ENCODE assay signal across 15 cellular contexts in genomic region chr12:116361404-116362223, GRCh38.
DNase-seq lines count a peak whose midpoint lies in the region; ATAC-seq and TF ChIP-seq lines count a peak whose summit lies in the region.
"Had no signal": no experiment of that assay in that cellular context is flagged by ENCODE, and none has a peak within 500 bp of the region (broad histone marks: within the 10 kb centered on the region; RNA-seq: fewer than 3 reads in every experiment).

No MANE protein-coding gene starts in this region.

- POLR2A ChIA-PET in Panc1 (lab: Charles Lee) = no interaction called here
- POLR2A ChIA-PET in Caco-2 (lab: Charles Lee) = no interaction called here

- TF ChIP-seq CTCF in Panc1 (IDR thresholded peaks at IDR 0.05) = no peak
- TF ChIP-seq CTCF in psoas muscle (IDR thresholded peaks at IDR 0.05) = no peak
- no peak for TF ChIP-seq CTCF in Caco-2 (IDR thresholded peaks at IDR 0.05; ENCODE audit: insufficient read depth in 1 of 2, low read depth in 1 of 2, low read length in 1 of 2, severe bottlenecking in 1 of 2, unreplicated experiment in 1 of 2)

- no peak overlapping the region for H3K4me3 ChIP-seq in Panc1 (ENCODE audit: low read depth in 2 of 2, low read length in 2 of 2)
- H3K4me3 ChIP-seq in psoas muscle = no peak overlapping the region
- no peak overlapping the region for H3K4me3 ChIP-seq in Caco-2 (ENCODE audit: low read depth, low read length)
- H3K4me3 ChIP-seq: uterus had no signal

- H3K27ac Mint-ChIP-seq in IgD-negative memory B cell (peak overlapping the region in 2 of 3 donors; percentile 1 to 84), Caco-2 (ENCODE audit: unreplicated experiment) (no peak overlapping the region)
- H3K27ac Mint-ChIP-seq: endodermal cell had no signal

- peak; percentile 2 for DNase-seq in NCI-H1436 (lab: John Stamatoyannopoulos, UW)
- DNase-seq in NCI-H1436 treated with DMSO at 0.1 percent for 48 hours (lab: John Stamatoyannopoulos, UW) = no peak
- DNase-seq in Panc1 (ENCODE audit: low read depth, low spot score) = no peak
- peak; percentile 70 to 78 for DNase-seq in psoas muscle
- no peak for DNase-seq in dedifferentiated amniotic fluid mesenchymal stem cell (ENCODE audit: extremely low spot score)
- no peak for DNase-seq in Caco-2
- DNase-seq in OCI-M2 (lab: John Stamatoyannopoulos, UW; ENCODE audit: unreplicated experiment) = no peak
- DNase-seq: endodermal cell, Karpas-422, NCI-H69, uterus had no signal

- H3K9me3 Mint-ChIP-seq in IgD-negative memory B cell (no peaks in the 10 kb centered on the region), Caco-2 (ENCODE audit: unreplicated experiment) (no peaks in the 10 kb centered on the region)
- H3K9me3 Mint-ChIP-seq: activated T-helper 1 cell treated with anti-CD3 and anti-CD28 coated beads, Interleukin-12 subunit alpha, Interleukin-12 subunit beta, Interleukin-2, Interleukin-4 antibody, amounts not matched to agents 30 ng/mL and 10 ng/mL and 1 ng/mL, durations not matched to agents 14 hours and 24 hours and 36 hours; endodermal cell; neural crest cell had no signal

- peaks cover 29% of the 10 kb centered on the region for H3K4me1 ChIP-seq in Panc1 (ENCODE audit: control insufficient read depth, insufficient read depth, low read length)
- peaks cover 37% of the 10 kb centered on the region for H3K4me1 ChIP-seq in psoas muscle
- peaks cover 34% of the 10 kb centered on the region for H3K4me1 ChIP-seq in Caco-2

- no peaks in the 10 kb centered on the region for H3K9me3 ChIP-seq in Panc1 (ENCODE audit: control insufficient read depth, insufficient read depth, low read depth, low read length)
- H3K9me3 ChIP-seq in psoas muscle = no peaks in the 10 kb centered on the region
- H3K9me3 ChIP-seq in Caco-2 = no peaks in the 10 kb centered on the region
- H3K9me3 ChIP-seq: uterus had no signal

- no peak for ATAC-seq in Panc1
- peak; percentile 85 to 96 (median 90) for ATAC-seq in psoas muscle
- ATAC-seq: SK-N-SH treated with all-trans-retinoic acid at 6 μM for 48 hours had no signal

- H3K27me3 Mint-ChIP-seq in IgD-negative memory B cell (no peaks in the 10 kb centered on the region), Caco-2 (ENCODE audit: insufficient read depth, unreplicated experiment) (no peaks in the 10 kb centered on the region)

- in situ Hi-C loops in Panc1 (cut with HindIII; ENCODE audit: low pct_unique_long_range_greater_than_20kb, low sequenced_read_pairs) = no loop called here

- WGBS in psoas muscle, 3 donors = 49 to 60% (median 56%) methylated on average over 19 of the region's 19 CpGs

- CTCF ChIA-PET in Panc1 (lab: Charles Lee) = no interaction called here
- CTCF ChIA-PET in Caco-2 (lab: Charles Lee) = no interaction called here

- no peaks in the 10 kb centered on the region for H3K36me3 ChIP-seq in Panc1 (ENCODE audit: control insufficient read depth, insufficient read depth, low read length)
- no peaks in the 10 kb centered on the region for H3K36me3 ChIP-seq in psoas muscle (ENCODE audit: insufficient read depth in 1 of 2, low read depth in 1 of 2)
- no peaks in the 10 kb centered on the region for H3K36me3 ChIP-seq in Caco-2 (ENCODE audit: control insufficient read depth, insufficient read depth, low read length)
- H3K36me3 ChIP-seq: uterus had no signal

- no peaks in the 10 kb centered on the region for H3K27me3 ChIP-seq in Panc1 (ENCODE audit: control insufficient read depth, insufficient read depth, low read length)
- no peaks in the 10 kb centered on the region for H3K27me3 ChIP-seq in psoas muscle (ENCODE audit: insufficient read depth in 3 of 3, low read length in 2 of 3)
- H3K27me3 ChIP-seq in Caco-2 (replicated peaks; ENCODE audit: control insufficient read depth, insufficient read depth, low read length) = no peaks in the 10 kb centered on the region
- H3K27me3 ChIP-seq: uterus had no signal

- peak overlapping the region; percentile 26; the same call in 1 of the 2 replicates for H3K27ac ChIP-seq in Panc1 (ENCODE audit: low read length)
- H3K27ac ChIP-seq in psoas muscle = peak overlapping the region; percentile 77
- H3K27ac ChIP-seq: uterus had no signal

- H3K4me1 Mint-ChIP-seq in IgD-negative memory B cell (peaks cover 15 to 28% (median 23%) of the 10 kb centered on the region in 3 donors), Caco-2 (ENCODE audit: low read depth, unreplicated experiment) (peaks cover 28% of the 10 kb centered on the region)

- H3K36me3 Mint-ChIP-seq in IgD-negative memory B cell = peaks cover 2% of the 10 kb centered on the region
- peaks cover 8% of the 10 kb centered on the region for H3K36me3 Mint-ChIP-seq in Caco-2 (ENCODE audit: insufficient read depth, unreplicated experiment)

- BruUV-seq in Panc1 (replicated peaks; lab: Mats Ljungman, UMichigan) = no TSS peak
- BruUV-seq in Caco-2 (replicated peaks; lab: Mats Ljungman, UMichigan) = no TSS peak

- intact Hi-C loops in Panc1 (cut with micrococcal nuclease; ENCODE audit: unreplicated experiment) = no loop called here
- intact Hi-C loops in psoas muscle (cut with DNase I) = loop anchor here in 1 of 2 donors (5.0 kb wide), 1 partner anchor 46 kb away; no protein-coding TSS in a partner anchor
- intact Hi-C loops in Caco-2 (cut with micrococcal nuclease; ENCODE audit: unreplicated experiment) = no loop called here

- peak overlapping the region in 3 of 4 donors; percentile 16 to 54 (median 37) for H3K4me3 Mint-ChIP-seq in IgD-negative memory B cell
- H3K4me3 Mint-ChIP-seq in Caco-2 (ENCODE audit: unreplicated experiment) = no peak overlapping the region
- H3K4me3 Mint-ChIP-seq: endodermal cell, neural crest cell had no signal

Comparison
In these comparisons a context has a peak if more than half of its experiments do, and no peak if none do; other contexts are left out.
1. DNase-seq: peak in NCI-H1436 (single experiment) and psoas muscle (2 of 2); none in NCI-H1436 treated with DMSO at 0.1 percent for 48 hours (single experiment), Panc1 (single experiment), dedifferentiated amniotic fluid mesenchymal stem cell (single experiment), Caco-2 (0 of 2) and OCI-M2 (single experiment).